In genomic region chr22:19103881-19104821, GRCh38 we compare ENCODE assay signal across 2 cellular contexts.
A peak's percentile ranks its signal among the peaks of the same experiment; 100 is the strongest.
TF ChIP-seq lines count a peak whose summit lies in the region.

No MANE protein-coding gene starts in this region.

TF ChIP-seq in HEK293, 187 proteins besides CTCF, POLR2A, EP300 and RAD21 (continued from another document and continues in another):
- no peak for TF ChIP-seq ZNF473 (tag by site-specific recombination; IDR thresholded peaks at IDR 0.05)
- TF ChIP-seq ZNF23 (tag by site-specific recombination; IDR thresholded peaks at IDR 0.05; ENCODE audit: borderline replicate concordance) = no peak
- no peak for TF ChIP-seq GFI1B (tag by site-specific recombination; IDR thresholded peaks at IDR 0.05)
- TF ChIP-seq ZNF639 (tag by site-specific recombination; IDR thresholded peaks at IDR 0.05) = no peak
- no peak for TF ChIP-seq ZNF426 (tag by site-specific recombination; IDR thresholded peaks at IDR 0.05)
- TF ChIP-seq ZNF211 (tag by site-specific recombination; IDR thresholded peaks at IDR 0.05; ENCODE audit: low read depth) = no peak
- no peak for TF ChIP-seq ZNF449 (tag by site-specific recombination; IDR thresholded peaks at IDR 0.05)
- TF ChIP-seq ZBTB21 (tag by site-specific recombination; IDR thresholded peaks at IDR 0.05) = peak; percentile 84
- 0 out of 2 replicates have a peak, but pooled peaks have one; percentile 22 for TF ChIP-seq ZNF660 (tag by site-specific recombination; IDR thresholded peaks at IDR 0.05)
- no peak for TF ChIP-seq ZNF837 (tag by site-specific recombination; IDR thresholded peaks at IDR 0.05)
- no peak for TF ChIP-seq ZNF768 (tag by site-specific recombination; IDR thresholded peaks at IDR 0.05)
- peak; percentile 96 for TF ChIP-seq ZNF558 (tag by site-specific recombination; IDR thresholded peaks at IDR 0.05)
- TF ChIP-seq YY1 (tag by site-specific recombination; IDR thresholded peaks at IDR 0.05) = no peak
- TF ChIP-seq ATF2 (tag by site-specific recombination; IDR thresholded peaks at IDR 0.05; ENCODE audit: low read depth) = peak; percentile 96
- TF ChIP-seq ZBTB10 (tag by site-specific recombination; IDR thresholded peaks at IDR 0.05) = no peak
- TF ChIP-seq PRDM1 (tag by site-specific recombination; IDR thresholded peaks at IDR 0.05) = peak; percentile 66

TF ChIP-seq in K562, 482 proteins besides CTCF, POLR2A, EP300 and RAD21 (continued from another document):
- TF ChIP-seq ELF4 (CRISPR knock-in tag; IDR thresholded peaks at IDR 0.05) (no peak), MYNN (IDR thresholded peaks at IDR 0.05) (no peak), MYNN (CRISPR knock-in tag; IDR thresholded peaks at IDR 0.05) (no peak), IFI16 (CRISPR knock-in tag; IDR thresholded peaks at IDR 0.05) (no peak), POLR2AphosphoS2 (IDR thresholded peaks at IDR 0.05; ENCODE audit: low read length) (no peak), STAT6 (CRISPR knock-in tag; IDR thresholded peaks at IDR 0.05) (peak; percentile 72; the same call in 1 of the 2 replicates), ZNF699 (CRISPR knock-in tag; IDR thresholded peaks at IDR 0.05; ENCODE audit: insufficient replicate concordance) (peak; percentile 31), DIDO1 (tag; IDR thresholded peaks at IDR 0.05; ENCODE audit: low read depth) (no peak), ZBTB40 (IDR thresholded peaks at IDR 0.05) (no peak), ZBTB40 (CRISPR knock-in tag; IDR thresholded peaks at IDR 0.05) (no peak), CEBPG (CRISPR knock-in tag; IDR thresholded peaks at IDR 0.05) (no peak), CEBPG (tag; conservative IDR thresholded peaks at IDR 0.05 in 1 of 2, IDR thresholded peaks at IDR 0.05 in 1 of 2) (peak in 1 of 2 experiments; percentile 55; a peak in 2 of 4 replicates), RBM34 (IDR thresholded peaks at IDR 0.05; ENCODE audit: borderline replicate concordance, insufficient read depth, low read length) (no peak), TRIM28 (IDR thresholded peaks at IDR 0.05) (no peak), ZNF785 (CRISPR knock-in tag; IDR thresholded peaks at IDR 0.05) (no peak), RFX7 (CRISPR knock-in tag; IDR thresholded peaks at IDR 0.05) (0 out of 2 replicates have a peak, but pooled peaks have one; percentile 39), ARID1B (IDR thresholded peaks at IDR 0.05) (no peak), ATF1 (CRISPR knock-in tag; IDR thresholded peaks at IDR 0.05) (no peak), ATF1 (tag; IDR thresholded peaks at IDR 0.05) (peak; percentile 31; the same call in 1 of the 2 replicates), SMARCB1 (IDR thresholded peaks at IDR 0.05; ENCODE audit: insufficient read length, low read depth) (no peak), TRIM25 (IDR thresholded peaks at IDR 0.05; ENCODE audit: borderline replicate concordance) (no peak), PRDM10 (IDR thresholded peaks at IDR 0.05; ENCODE audit: partially characterized antibody) (no peak), ATF7 (IDR thresholded peaks at IDR 0.05) (peak; percentile 93), JUND (IDR thresholded peaks at IDR 0.05; ENCODE audit: borderline replicate concordance, low read depth, low read length) (peak; percentile 46; the same call in 1 of the 2 replicates), JUND (tag; IDR thresholded peaks at IDR 0.05; ENCODE audit: borderline replicate concordance, low read depth, low read length) (peak; percentile 58; the same call in 1 of the 3 replicates), ZNF384 (IDR thresholded peaks at IDR 0.05; ENCODE audit: low read depth, low read length) (0 out of 2 replicates have a peak, but pooled peaks have one; percentile 22), PHF20 (IDR thresholded peaks at IDR 0.05; ENCODE audit: partially characterized antibody) (no peak), STAT5A (IDR thresholded peaks at IDR 0.05; ENCODE audit: borderline replicate concordance, low read length) (0 out of 2 replicates have a peak, but pooled peaks have one; percentile 11), HES1 (IDR thresholded peaks at IDR 0.05; ENCODE audit: low read depth) (no peak), MYC (IDR thresholded peaks at IDR 0.05; ENCODE audit: low read depth, low read length) (peak; percentile 6; the same call in 1 of the 2 replicates), MYC (CRISPR knock-in tag; IDR thresholded peaks at IDR 0.05; ENCODE audit: borderline replicate concordance, low read depth) (no peak)
